11 cellular contexts compared by ENCODE assay signal in the genomic region with DNA sequence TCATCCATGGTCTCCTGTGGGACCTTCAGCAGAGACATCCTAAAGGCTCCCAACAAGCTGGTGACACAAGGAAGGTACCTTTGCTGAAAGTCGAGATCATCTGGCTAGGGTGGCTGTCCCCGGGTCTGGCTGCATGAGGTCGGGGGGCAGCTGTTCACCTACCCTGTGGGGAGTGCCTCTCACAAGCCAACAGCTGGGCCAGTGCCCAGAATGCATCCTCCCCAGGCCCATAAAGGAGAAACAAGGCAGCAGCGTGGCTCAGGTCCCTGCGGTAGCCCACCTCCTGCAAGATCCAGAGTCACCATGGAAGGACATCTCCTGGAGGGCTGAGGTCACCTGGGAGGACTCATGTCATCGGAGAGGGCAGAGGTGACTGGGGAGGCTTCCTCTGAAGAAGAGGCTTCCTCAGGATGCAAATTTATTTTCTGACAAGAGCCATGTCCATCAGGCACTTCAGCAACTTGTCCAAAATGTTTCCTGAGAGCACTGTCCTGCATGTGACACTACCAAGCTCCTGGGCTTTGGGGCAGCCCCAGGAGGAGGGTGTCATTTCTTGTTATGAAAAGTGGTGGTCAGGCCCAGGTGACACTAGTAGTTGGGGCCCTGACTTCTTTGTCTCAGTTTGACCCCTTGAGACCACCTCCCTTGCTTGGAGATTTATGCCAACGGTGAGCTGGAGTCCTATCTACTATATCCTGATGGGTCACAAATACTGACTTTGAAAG.
"Had no signal": no experiment of that assay in that cellular context is flagged by ENCODE, and none has a peak within 500 bp of the region (broad histone marks: within the 10 kb centered on the region; RNA-seq: fewer than 3 reads in every experiment).

No MANE protein-coding gene starts in this region.

- H3K27ac ChIP-seq: thyroid gland, WERI-Rb-1 had no signal

- H3K9me3 ChIP-seq: thyroid gland had no signal

- H3K9me3 Mint-ChIP-seq: activated naive CD4-positive, alpha-beta T cell treated with anti-CD3 and anti-CD28 coated beads, Interleukin-2, amount 50 U/mL, for 24 hours had no signal

- H3K4me3 Mint-ChIP-seq: activated naive CD4-positive, alpha-beta T cell treated with anti-CD3 and anti-CD28 coated beads, Interleukin-2, amount 50 U/mL, for 24 hours; naive thymus-derived CD8-positive, alpha-beta T cell; stimulated activated naive B cell treated with anti-CD40 and anti-IgM and Interleukin-4, amounts not matched to agents 10 μg/mL and 1 μg/mL and 100 μg/mL, for 72 hours; T-cell had no signal

- H3K4me1 Mint-ChIP-seq: activated naive CD4-positive, alpha-beta T cell treated with anti-CD3 and anti-CD28 coated beads, Interleukin-2, amount 50 U/mL, for 24 hours; stimulated activated naive B cell treated with anti-CD40 and anti-IgM and Interleukin-4, amounts not matched to agents 10 μg/mL and 1 μg/mL and 100 μg/mL, for 72 hours had no signal

- ATAC-seq: esophagus mucosa; naive thymus-derived CD8-positive, alpha-beta T cell; stimulated activated naive B cell treated with anti-CD40 and anti-IgM and Interleukin-4, amounts not matched to agents 10 μg/mL and 1 μg/mL and 100 μg/mL, for 72 hours; T-cell had no signal

- DNase-seq: activated CD4-positive, alpha-beta T cell treated with anti-CD3 and anti-CD28 coated beads for 4 hours; naive thymus-derived CD8-positive, alpha-beta T cell; retina; stimulated activated CD4-positive, alpha-beta T cell treated with anti-CD3 and anti-CD28 coated beads, Interleukin-2, amount 100 ng/mL, for 48 hours; stimulated activated naive B cell treated with anti-CD40 and anti-IgM and Interleukin-4, amounts not matched to agents 10 μg/mL and 1 μg/mL and 100 μg/mL, for 72 hours; T-cell; thyroid gland; WERI-Rb-1 had no signal

- H3K27me3 ChIP-seq: thyroid gland had no signal

- H3K36me3 Mint-ChIP-seq: activated naive CD4-positive, alpha-beta T cell treated with anti-CD3 and anti-CD28 coated beads, Interleukin-2, amount 50 U/mL, for 24 hours; T-cell had no signal

- H3K27ac Mint-ChIP-seq: activated naive CD4-positive, alpha-beta T cell treated with anti-CD3 and anti-CD28 coated beads, Interleukin-2, amount 50 U/mL, for 24 hours; activated T-helper 2 cell treated with anti-CD3 and anti-CD28 coated beads, Interferon-gamma antibody, Interleukin-2, Interleukin-4, amounts not matched to agents 10 μg/mL and 5 μg/mL and 100 μg/mL, durations not matched to agents 14 hours and 24 hours and 36 hours; stimulated activated naive B cell treated with anti-CD40 and anti-IgM and Interleukin-4, amounts not matched to agents 10 μg/mL and 1 μg/mL and 100 μg/mL, for 72 hours; T-cell had no signal

- H3K4me3 ChIP-seq: thyroid gland had no signal

- H3K36me3 ChIP-seq: thyroid gland, WERI-Rb-1 had no signal

- H3K4me1 ChIP-seq: thyroid gland had no signal

- H3K27me3 Mint-ChIP-seq: activated naive CD4-positive, alpha-beta T cell treated with anti-CD3 and anti-CD28 coated beads, Interleukin-2, amount 50 U/mL, for 24 hours; naive thymus-derived CD8-positive, alpha-beta T cell; T-cell had no signal
